In genomic region chr6:93721386-93722048, GRCh38 we compare ENCODE assay signal across 8 cellular contexts.
DNase-seq lines count a peak whose midpoint lies in the region; FAIRE-seq and TF ChIP-seq lines count a peak whose summit lies in the region.
"Had no signal": no experiment of that assay in that cellular context is flagged by ENCODE, and none has a peak within 500 bp of the region (broad histone marks: within the 10 kb centered on the region; RNA-seq: fewer than 3 reads in every experiment).

No MANE protein-coding gene starts in this region.

- H3K27me3 Mint-ChIP-seq in endodermal cell (ENCODE audit: insufficient read depth) = peaks cover 2% of the 10 kb centered on the region

- DNase-seq in NCI-H345 treated with DMSO at 0.1 percent for 48 hours (lab: John Stamatoyannopoulos, UW; ENCODE audit: unreplicated experiment) (peak; percentile 58), endodermal cell (peak; percentile 80), prostate gland (ENCODE audit: low spot score) (peak; percentile 4), GM19239 (ENCODE audit: insufficient read length, low spot score) (no peak)
- no peak for DNase-seq in stimulated activated CD4-positive, alpha-beta T cell treated with anti-CD3 and anti-CD28 coated beads, Interleukin-12 subunit alpha, Interleukin-12 subunit beta, amount 100 ng/mL, for 4 hours
- no peak for DNase-seq in stimulated activated CD4-positive, alpha-beta T cell treated with anti-CD3 and anti-CD28 coated beads, Interleukin-4, amount 100 ng/mL, for 4 hours
- DNase-seq: activated CD4-positive, alpha-beta T cell treated with anti-CD3 and anti-CD28 coated beads, Interleukin-2, amount 50 U/mL, for 48 hours had no signal

- H3K4me1 Mint-ChIP-seq in endodermal cell = no peaks in the 10 kb centered on the region

- intact Hi-C loops in prostate gland (cut with DNase I) = no loop called here

- H3K9me3 Mint-ChIP-seq in endodermal cell = no peaks in the 10 kb centered on the region

- no peak for FAIRE-seq in GM19239 (lab: Jason Lieb, UNC)

- H3K27ac ChIP-seq in HEK293 (ENCODE audit: extremely low read depth, low read depth, low read length) (no peak overlapping the region), endodermal cell (ENCODE audit: low read depth, low read length) (no peak overlapping the region), prostate gland (no peak overlapping the region)

- TF ChIP-seq POLR2A in prostate gland (IDR thresholded peaks at IDR 0.05) = no peak

- H3K4me3 ChIP-seq in HEK293 (ENCODE audit: low read depth, low read length) = no peak overlapping the region
- no peak overlapping the region for H3K4me3 ChIP-seq in endodermal cell (ENCODE audit: low read length)
- no peak overlapping the region for H3K4me3 ChIP-seq in prostate gland

- H3K36me3 Mint-ChIP-seq in endodermal cell (ENCODE audit: low read depth) = no peaks in the 10 kb centered on the region

- no peak overlapping the region for H3K9ac ChIP-seq in endodermal cell (ENCODE audit: extremely low read depth, low read length, poor library complexity, severe bottlenecking)

- no peak overlapping the region for H3K4me3 Mint-ChIP-seq in endodermal cell

- TF ChIP-seq CTCF in HEK293 (tag by site-specific recombination; IDR thresholded peaks at IDR 0.05) = no peak
- TF ChIP-seq CTCF in endodermal cell (conservative IDR thresholded peaks at IDR 0.05) = peak; percentile 86
- TF ChIP-seq CTCF in prostate gland (IDR thresholded peaks at IDR 0.05) = peak in 2 of 4 experiments; percentile 8 to 29

- H3K4me1 ChIP-seq in HEK293 (ENCODE audit: control insufficient read depth, insufficient read depth, low read length) (no peaks in the 10 kb centered on the region), endodermal cell (ENCODE audit: control insufficient read depth, insufficient read depth, low read length) (peaks cover 5% of the 10 kb centered on the region), prostate gland (replicated peaks) (no peaks in the 10 kb centered on the region)

- H3K9me3 ChIP-seq in HEK293 (ENCODE audit: control insufficient read depth, insufficient read depth, low read depth, low read length) (no peaks in the 10 kb centered on the region), endodermal cell (ENCODE audit: control insufficient read depth, low read length) (no peaks in the 10 kb centered on the region), prostate gland (no peaks in the 10 kb centered on the region)

- POLR2A ChIA-PET in HEK293 (lab: Yijun Ruan, JAX) = no interaction called here

- no peak overlapping the region for H3K27ac Mint-ChIP-seq in endodermal cell

- no peaks in the 10 kb centered on the region for H3K36me3 ChIP-seq in HEK293 (ENCODE audit: control insufficient read depth in 2 of 2, insufficient read depth in 1 of 2, low read length in 2 of 2)
- no peaks in the 10 kb centered on the region for H3K36me3 ChIP-seq in endodermal cell (ENCODE audit: control insufficient read depth, insufficient read depth, low read length)
- no peaks in the 10 kb centered on the region for H3K36me3 ChIP-seq in prostate gland

- CTCF ChIA-PET in HEK293 (lab: Yijun Ruan, JAX) = interaction anchor here (0.6 to 1.8 kb wide), 11 partner anchors 9 to 1370 kb away, joined by 3 to 6 read pairs (median 4); no protein-coding TSS in a partner anchor

- H3K27me3 ChIP-seq in endodermal cell (ENCODE audit: control insufficient read depth, insufficient read depth, low read length, poor library complexity, severe bottlenecking) = no peaks in the 10 kb centered on the region
- H3K27me3 ChIP-seq in prostate gland (replicated peaks; ENCODE audit: insufficient read depth) = no peaks in the 10 kb centered on the region

- 75 to 79% methylated on average over 2 to 3 of the region's 3 CpGs for WGBS in endodermal cell (ENCODE audit: insufficient coverage in 1 of 2, insufficient read length in 1 of 2), 2 experiments
- WGBS in prostate gland = 83% methylated on average over 3 of the region's 3 CpGs

TF ChIP-seq in HEK293, 187 proteins besides CTCF, POLR2A, EP300 and RAD21:
- TF ChIP-seq ZNF791 (tag by site-specific recombination; IDR thresholded peaks at IDR 0.05) = no peak
- peak; percentile 51 for TF ChIP-seq ZNF654 (tag by site-specific recombination; IDR thresholded peaks at IDR 0.05; ENCODE audit: low read depth)

Comparison
In these comparisons a context has a peak if more than half of its experiments do, and no peak if none do; other contexts are left out.
1. DNase-seq: peak in NCI-H345 treated with DMSO at 0.1 percent for 48 hours (single experiment), endodermal cell (single experiment) and prostate gland (single experiment); none in GM19239 (single experiment), stimulated activated CD4-positive, alpha-beta T cell treated with anti-CD3 and anti-CD28 coated beads, Interleukin-12 subunit alpha, Interleukin-12 subunit beta, amount 100 ng/mL, for 4 hours (single experiment) and stimulated activated CD4-positive, alpha-beta T cell treated with anti-CD3 and anti-CD28 coated beads, Interleukin-4, amount 100 ng/mL, for 4 hours (0 of 2).